Comparison of ENCODE assay signal across 15 cellular contexts in the genomic region with DNA sequence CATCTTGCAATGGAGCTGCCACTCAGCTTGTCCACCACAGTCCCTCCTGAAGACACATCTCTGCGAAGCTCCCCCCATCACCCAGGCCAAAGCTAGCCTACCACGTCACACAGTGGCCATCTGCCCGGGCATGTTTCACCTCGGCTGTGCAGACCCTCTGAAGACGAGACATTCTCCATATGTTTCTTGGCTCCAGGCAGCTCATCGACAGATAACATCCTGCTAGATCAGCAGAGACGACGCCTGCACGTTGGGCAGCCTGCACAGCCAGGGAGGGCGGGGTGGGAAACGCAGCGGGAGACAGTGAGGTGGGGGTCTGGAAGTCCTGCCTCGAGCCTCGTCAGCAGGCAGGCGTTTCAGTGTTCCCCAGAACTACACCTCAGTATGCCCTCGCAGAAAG. TPM values are rescaled to one million over a fixed set of nuclear protein-coding genes. Genes with fewer than 3 reads are reported as not detected.
DNase-seq lines count a peak whose midpoint lies in the region; TF ChIP-seq lines count a peak whose summit lies in the region.
"Had no signal": no experiment of that assay in that cellular context is flagged by ENCODE, and none has a peak within 500 bp of the region (broad histone marks: within the 10 kb centered on the region; RNA-seq: fewer than 3 reads in every experiment).

No MANE protein-coding gene starts in this region.

- no peaks in the 10 kb centered on the region for H3F3A ChIP-seq in SK-N-SH (replicated peaks; ENCODE audit: insufficient read depth)

- no peaks in the 10 kb centered on the region for H3K79me1 ChIP-seq in trophoblast cell (ENCODE audit: low read length)

- H3K4me1 Mint-ChIP-seq in endothelial cell (ENCODE audit: unreplicated experiment) (no peaks in the 10 kb centered on the region), progenitor cell of endocrine pancreas (ENCODE audit: low read depth) (peaks cover 5% of the 10 kb centered on the region)
- H3K4me1 Mint-ChIP-seq: CD4-positive, alpha-beta memory T cell had no signal

- no peak overlapping the region for H3K18ac ChIP-seq in trophoblast cell (ENCODE audit: low read length)

- DNase-seq in SK-N-SH (peak; percentile 80), endothelial cell (ENCODE audit: low spot score) (no peak), trophoblast cell (no peak), NCI-H187 (lab: John Stamatoyannopoulos, UW) (no peak), progenitor cell of endocrine pancreas (ENCODE audit: low spot score, unreplicated experiment) (no peak)
- DNase-seq in effector CD8-positive, alpha-beta T cell (lab: John Stamatoyannopoulos, UW): no peak
- DNase-seq: CD4-positive, alpha-beta memory T cell; DMS79 treated with DMSO at 0.1 percent for 48 hours; GF-D8; GOT3 had no signal

- peak overlapping the region; percentile 67 for H3K4me3 Mint-ChIP-seq in endothelial cell (ENCODE audit: unreplicated experiment)
- H3K4me3 Mint-ChIP-seq in progenitor cell of endocrine pancreas (ENCODE audit: low read depth): no peak overlapping the region
- H3K4me3 Mint-ChIP-seq: B cell; CD14-positive monocyte; CD4-positive, alpha-beta memory T cell; IgD-negative memory B cell had no signal

- H3K79me2 ChIP-seq in SK-N-SH (ENCODE audit: insufficient read depth) (no peaks in the 10 kb centered on the region), trophoblast cell (ENCODE audit: control insufficient read depth, insufficient read depth, low read length, poor library complexity) (no peaks in the 10 kb centered on the region)

- WGBS in SK-N-SH (ENCODE audit: low lambda C conversion rate): 26% methylated on average over 16 of the region's 16 CpGs
- no CpG with 5 or more reads among the region's 16 CpGs for WGBS in trophoblast cell (ENCODE audit: extremely low coverage, insufficient coverage, insufficient read length)

- H3K23ac ChIP-seq in trophoblast cell (ENCODE audit: low read length): no peak overlapping the region

- H2AK5ac ChIP-seq in trophoblast cell (ENCODE audit: low read length): no peak overlapping the region

- H3K9me2 ChIP-seq in SK-N-SH: no peaks in the 10 kb centered on the region

- H4K91ac ChIP-seq in trophoblast cell (ENCODE audit: low read depth, low read length): no peak overlapping the region

- H3K36me3 ChIP-seq in BLaER1 treated with 17β-estradiol and CSF1 and Interleukin-3, amounts not matched to agents 10 nM and 100 nM: no peaks in the 10 kb centered on the region
- H3K36me3 ChIP-seq in SK-N-SH (replicated peaks in 1 of 2; ENCODE audit: control insufficient read depth in 1 of 2, insufficient read depth in 2 of 2, low read length in 1 of 2): no peaks in the 10 kb centered on the region
- H3K36me3 ChIP-seq in trophoblast cell (ENCODE audit: control insufficient read depth in 1 of 2, insufficient read depth in 2 of 2, low read length in 2 of 2): no peaks in the 10 kb centered on the region
- H3K36me3 ChIP-seq: HAP-1 had no signal

- peaks cover 9% of the 10 kb centered on the region for H3K27me3 Mint-ChIP-seq in endothelial cell (ENCODE audit: unreplicated experiment)
- H3K27me3 Mint-ChIP-seq in progenitor cell of endocrine pancreas: no peaks in the 10 kb centered on the region

- no peak overlapping the region for H2BK5ac ChIP-seq in trophoblast cell (ENCODE audit: low read depth, low read length, poor library complexity)

- H3K27ac Mint-ChIP-seq in endothelial cell (ENCODE audit: unreplicated experiment) (peak overlapping the region; percentile 59), progenitor cell of endocrine pancreas (no peak overlapping the region)
- H3K27ac Mint-ChIP-seq: B cell had no signal

- CTCF ChIA-PET in SK-N-SH (lab: Yijun Ruan, JAX): no interaction called here

- no peak for TF ChIP-seq EP300 in SK-N-SH (IDR thresholded peaks at IDR 0.05; ENCODE audit: borderline replicate concordance in 1 of 2, low read depth in 1 of 2, low read length in 1 of 2)

- H3K4me1 ChIP-seq in BLaER1 treated with 17β-estradiol and CSF1 and Interleukin-3, amounts not matched to agents 10 nM and 100 nM: peaks cover 41 to 98% (median 78%) of the 10 kb centered on the region in 10 experiments
- H3K4me1 ChIP-seq in SK-N-SH (ENCODE audit: control insufficient read depth in 1 of 2, insufficient read depth in 2 of 2, low read depth in 1 of 2, low read length in 1 of 2) (peaks cover 0 to 27% of the 10 kb centered on the region in 2 experiments; a peak in 1 of 4 replicates), trophoblast cell (ENCODE audit: control insufficient read depth in 1 of 2, insufficient read depth in 2 of 2, low read length in 2 of 2) (no peaks in the 10 kb centered on the region)
- H3K4me1 ChIP-seq: HAP-1 had no signal

- no peak overlapping the region for H3K4me3 ChIP-seq in BLaER1 treated with 17β-estradiol and CSF1 and Interleukin-3, amounts not matched to agents 10 nM and 100 nM
- H3K4me3 ChIP-seq in SK-N-SH (ENCODE audit: low read depth in 2 of 2, low read length in 1 of 2) (no peak overlapping the region), trophoblast cell (ENCODE audit: low read depth, low read length) (peak overlapping the region; percentile 23)
- H3K4me3 ChIP-seq: HAP-1 had no signal

- H3K9ac ChIP-seq in BLaER1 treated with 17β-estradiol and CSF1 and Interleukin-3, amounts not matched to agents 10 nM and 100 nM: no peak overlapping the region
- H3K9ac ChIP-seq in SK-N-SH (no peak overlapping the region), trophoblast cell (ENCODE audit: low read length) (no peak overlapping the region)

- H2BK120ac ChIP-seq in trophoblast cell (ENCODE audit: insufficient read depth, low read length, poor library complexity): no peak overlapping the region

- H3K36me3 Mint-ChIP-seq in endothelial cell (ENCODE audit: low read depth, unreplicated experiment) (peaks cover 19% of the 10 kb centered on the region), progenitor cell of endocrine pancreas (ENCODE audit: insufficient read depth) (no peaks in the 10 kb centered on the region)
- H3K36me3 Mint-ChIP-seq: CD14-positive monocyte; CD4-positive, alpha-beta memory T cell; IgD-negative memory B cell had no signal

- H3K27ac ChIP-seq in BLaER1 treated with 17β-estradiol and CSF1 and Interleukin-3, amounts not matched to agents 10 nM and 100 nM: no peak overlapping the region
- H3K27ac ChIP-seq in SK-N-SH (ENCODE audit: low read depth in 2 of 2, low read length in 1 of 2) (peak overlapping the region in 1 of 2 experiments; percentile 50; a peak in 1 of 4 replicates), trophoblast cell (ENCODE audit: low read depth, low read length) (no peak overlapping the region)

- POLR2A ChIA-PET in SK-N-SH (lab: Yijun Ruan, JAX): no interaction called here

- no peak overlapping the region for H2BK12ac ChIP-seq in trophoblast cell (ENCODE audit: low read length)

- H3K9me3 Mint-ChIP-seq in endothelial cell (ENCODE audit: unreplicated experiment) (peaks cover 40% of the 10 kb centered on the region), progenitor cell of endocrine pancreas (ENCODE audit: low read depth) (no peaks in the 10 kb centered on the region)

- peaks cover 0 to 13% (median 0%) of the 10 kb centered on the region in 11 experiments; a peak in 2 of 22 replicates for H4K20me1 ChIP-seq in BLaER1 treated with 17β-estradiol and CSF1 and Interleukin-3, amounts not matched to agents 10 nM and 100 nM
- no peaks in the 10 kb centered on the region for H4K20me1 ChIP-seq in SK-N-SH (ENCODE audit: insufficient read depth)

- no peak overlapping the region for H3K14ac ChIP-seq in trophoblast cell (ENCODE audit: low read length)

- TF ChIP-seq CTCF in SK-N-SH (IDR thresholded peaks at IDR 0.05): no peak
- no peak for TF ChIP-seq CTCF in endothelial cell (IDR thresholded peaks at IDR 0.05; ENCODE audit: unreplicated experiment)
- TF ChIP-seq CTCF in progenitor cell of endocrine pancreas (IDR thresholded peaks at IDR 0.05; ENCODE audit: unreplicated experiment): no peak

- peaks cover 8 to 35% (median 26%) of the 10 kb centered on the region in 11 experiments for H3K9me3 ChIP-seq in BLaER1 treated with 17β-estradiol and CSF1 and Interleukin-3, amounts not matched to agents 10 nM and 100 nM (replicated peaks in 1 of 11)
- H3K9me3 ChIP-seq in SK-N-SH (no peaks in the 10 kb centered on the region), trophoblast cell (ENCODE audit: insufficient read depth, low read depth, low read length) (peaks cover 15% of the 10 kb centered on the region)

- no peak overlapping the region for H3K4ac ChIP-seq in trophoblast cell (ENCODE audit: low read depth, low read length)

- H4K8ac ChIP-seq in trophoblast cell (ENCODE audit: low read depth, low read length): no peak overlapping the region

- no peak for TF ChIP-seq RAD21 in SK-N-SH (IDR thresholded peaks at IDR 0.05; ENCODE audit: low read length)

- peaks cover 0 to 33% (median 0%) of the 10 kb centered on the region in 11 experiments; a peak in 6 of 22 replicates for H3K27me3 ChIP-seq in BLaER1 treated with 17β-estradiol and CSF1 and Interleukin-3, amounts not matched to agents 10 nM and 100 nM
- H3K27me3 ChIP-seq in SK-N-SH (ENCODE audit: insufficient read depth): no peaks in the 10 kb centered on the region
- H3K27me3 ChIP-seq in trophoblast cell (ENCODE audit: insufficient read depth, low read length): no peaks in the 10 kb centered on the region

- H2AFZ ChIP-seq in SK-N-SH (ENCODE audit: low read depth) (no peak overlapping the region), trophoblast cell (ENCODE audit: insufficient read depth, low read length, poor library complexity) (no peak overlapping the region)

- peak overlapping the region in 9 of 11 experiments; percentile 82 to 98 (median 88); a peak in 17 of 22 replicates for H3K4me2 ChIP-seq in BLaER1 treated with 17β-estradiol and CSF1 and Interleukin-3, amounts not matched to agents 10 nM and 100 nM
- no peak overlapping the region for H3K4me2 ChIP-seq in SK-N-SH
- H3K4me2 ChIP-seq in trophoblast cell (ENCODE audit: low read length): no peak overlapping the region

- H4K12ac ChIP-seq in trophoblast cell (ENCODE audit: low read depth, low read length): no peak overlapping the region

TF ChIP-seq in SK-N-SH, 30 proteins besides CTCF, POLR2A, EP300 and RAD21 (continues in another document):
- TF ChIP-seq TAF1 (IDR thresholded peaks at IDR 0.05; ENCODE audit: borderline replicate concordance, low read depth, low read length) (no peak), GATA2 (CRISPR knock-in tag; IDR thresholded peaks at IDR 0.05) (peak; percentile 79)

RNA-seq across cellular contexts. Expression of a gene that starts 53.0 kb away (rescaled TPM):
- polyA plus RNA-seq in SK-N-SH (2012; rRNA removed): 3.9 and 4.0 TPM in 2 replicates
- 3.0 and 4.1 TPM in 2 replicates for polyA plus RNA-seq in SK-N-SH (2012; cell fraction: cytosol; rRNA removed)
- polyA plus RNA-seq in SK-N-SH (2012; cell fraction: nucleus; rRNA removed): 4.5 and 5.5 TPM in 2 replicates
- total RNA-seq in endothelial cell (ENCODE audit: unreplicated experiment): 0.18 TPM
- not detected in 2 replicates for polyA plus RNA-seq in trophoblast cell (2013)
- total RNA-seq in progenitor cell of endocrine pancreas: 9.4 and 11.4 TPM in 2 replicates

Comparison
In these comparisons a context has a peak if more than half of its experiments do, and no peak if none do; other contexts are left out.
1. H3K4me2 ChIP-seq: peak in BLaER1 treated with 17β-estradiol and CSF1 and Interleukin-3, amounts not matched to agents 10 nM and 100 nM (9 of 11); none in SK-N-SH (single experiment) and trophoblast cell (single experiment).